In the genomic region with DNA sequence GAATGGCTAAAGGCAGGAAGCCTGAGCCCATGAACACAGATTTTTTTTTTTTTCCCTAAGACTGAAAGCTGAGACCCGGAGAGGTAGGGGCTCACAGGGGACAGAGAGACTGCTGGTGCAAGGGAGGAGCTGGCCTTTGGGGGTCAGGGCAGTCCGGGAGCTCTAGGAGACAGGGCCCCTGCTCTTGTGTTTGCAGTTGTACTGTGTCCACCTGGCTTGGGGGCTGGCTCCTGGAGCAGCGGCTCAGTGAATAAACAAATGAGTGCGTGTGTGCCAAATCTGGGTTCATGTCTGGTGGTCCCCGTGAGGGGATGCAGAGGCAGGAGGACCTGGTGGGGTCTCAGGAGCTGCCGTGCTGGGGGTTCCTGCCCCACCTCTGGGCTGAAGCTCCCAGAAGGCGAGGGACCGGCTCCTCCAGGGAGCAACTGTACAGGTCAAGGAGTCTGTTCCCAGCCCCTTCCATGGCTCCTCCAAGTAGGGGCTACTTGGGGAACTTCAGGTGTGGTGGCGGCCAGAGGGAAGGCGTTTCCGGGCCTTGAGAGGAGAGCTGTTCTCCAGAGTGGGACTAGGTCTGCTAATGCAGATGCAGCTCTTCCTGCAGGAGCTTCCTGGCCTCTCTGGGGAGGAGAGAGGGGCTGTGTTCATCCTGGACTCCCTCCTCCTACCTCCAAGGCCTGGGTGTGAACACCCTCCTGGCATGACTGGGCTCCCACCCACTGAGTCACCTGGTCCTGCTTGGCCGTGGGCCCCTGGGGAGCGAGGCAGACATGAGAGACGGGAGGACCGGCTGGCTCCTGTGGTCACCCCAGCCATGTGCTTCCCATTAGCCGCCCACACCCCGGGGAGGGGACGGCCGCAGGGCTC, we compare ENCODE assay signal across 1 cellular context.
TF ChIP-seq lines count a peak whose summit lies in the region.

No MANE protein-coding gene starts in this region.

TF ChIP-seq in WTC11, 78 proteins besides CTCF, POLR2A, EP300 and RAD21 (continued from another document):
- TF ChIP-seq, protein P1, sequence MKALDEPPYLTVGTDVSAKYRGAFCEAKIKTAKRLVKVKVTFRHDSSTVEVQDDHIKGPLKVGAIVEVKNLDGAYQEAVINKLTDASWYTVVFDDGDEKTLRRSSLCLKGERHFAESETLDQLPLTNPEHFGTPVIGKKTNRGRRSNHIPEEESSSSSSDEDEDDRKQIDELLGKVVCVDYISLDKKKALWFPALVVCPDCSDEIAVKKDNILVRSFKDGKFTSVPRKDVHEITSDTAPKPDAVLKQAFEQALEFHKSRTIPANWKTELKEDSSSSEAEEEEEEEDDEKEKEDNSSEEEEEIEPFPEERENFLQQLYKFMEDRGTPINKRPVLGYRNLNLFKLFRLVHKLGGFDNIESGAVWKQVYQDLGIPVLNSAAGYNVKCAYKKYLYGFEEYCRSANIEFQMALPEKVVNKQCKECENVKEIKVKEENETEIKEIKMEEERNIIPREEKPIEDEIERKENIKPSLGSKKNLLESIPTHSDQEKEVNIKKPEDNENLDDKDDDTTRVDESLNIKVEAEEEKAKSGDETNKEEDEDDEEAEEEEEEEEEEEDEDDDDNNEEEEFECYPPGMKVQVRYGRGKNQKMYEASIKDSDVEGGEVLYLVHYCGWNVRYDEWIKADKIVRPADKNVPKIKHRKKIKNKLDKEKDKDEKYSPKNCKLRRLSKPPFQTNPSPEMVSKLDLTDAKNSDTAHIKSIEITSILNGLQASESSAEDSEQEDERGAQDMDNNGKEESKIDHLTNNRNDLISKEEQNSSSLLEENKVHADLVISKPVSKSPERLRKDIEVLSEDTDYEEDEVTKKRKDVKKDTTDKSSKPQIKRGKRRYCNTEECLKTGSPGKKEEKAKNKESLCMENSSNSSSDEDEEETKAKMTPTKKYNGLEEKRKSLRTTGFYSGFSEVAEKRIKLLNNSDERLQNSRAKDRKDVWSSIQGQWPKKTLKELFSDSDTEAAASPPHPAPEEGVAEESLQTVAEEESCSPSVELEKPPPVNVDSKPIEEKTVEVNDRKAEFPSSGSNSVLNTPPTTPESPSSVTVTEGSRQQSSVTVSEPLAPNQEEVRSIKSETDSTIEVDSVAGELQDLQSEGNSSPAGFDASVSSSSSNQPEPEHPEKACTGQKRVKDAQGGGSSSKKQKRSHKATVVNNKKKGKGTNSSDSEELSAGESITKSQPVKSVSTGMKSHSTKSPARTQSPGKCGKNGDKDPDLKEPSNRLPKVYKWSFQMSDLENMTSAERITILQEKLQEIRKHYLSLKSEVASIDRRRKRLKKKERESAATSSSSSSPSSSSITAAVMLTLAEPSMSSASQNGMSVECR (CRISPR knock-in tag; IDR thresholded peaks at IDR 0.05; ENCODE audit: borderline replicate concordance) = no peak
- no peak for TF ChIP-seq IRF2 (CRISPR knock-in tag; IDR thresholded peaks at IDR 0.05; ENCODE audit: borderline replicate concordance, low read depth)
- TF ChIP-seq, protein P2, sequence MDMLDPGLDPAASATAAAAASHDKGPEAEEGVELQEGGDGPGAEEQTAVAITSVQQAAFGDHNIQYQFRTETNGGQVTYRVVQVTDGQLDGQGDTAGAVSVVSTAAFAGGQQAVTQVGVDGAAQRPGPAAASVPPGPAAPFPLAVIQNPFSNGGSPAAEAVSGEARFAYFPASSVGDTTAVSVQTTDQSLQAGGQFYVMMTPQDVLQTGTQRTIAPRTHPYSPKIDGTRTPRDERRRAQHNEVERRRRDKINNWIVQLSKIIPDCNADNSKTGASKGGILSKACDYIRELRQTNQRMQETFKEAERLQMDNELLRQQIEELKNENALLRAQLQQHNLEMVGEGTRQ (CRISPR knock-in tag; IDR thresholded peaks at IDR 0.05) = no peak
- TF ChIP-seq TP53 (CRISPR knock-in tag; IDR thresholded peaks at IDR 0.05) = 0 out of 2 replicates have a peak, but pooled peaks have one; percentile 41
- TF ChIP-seq, protein P3, sequence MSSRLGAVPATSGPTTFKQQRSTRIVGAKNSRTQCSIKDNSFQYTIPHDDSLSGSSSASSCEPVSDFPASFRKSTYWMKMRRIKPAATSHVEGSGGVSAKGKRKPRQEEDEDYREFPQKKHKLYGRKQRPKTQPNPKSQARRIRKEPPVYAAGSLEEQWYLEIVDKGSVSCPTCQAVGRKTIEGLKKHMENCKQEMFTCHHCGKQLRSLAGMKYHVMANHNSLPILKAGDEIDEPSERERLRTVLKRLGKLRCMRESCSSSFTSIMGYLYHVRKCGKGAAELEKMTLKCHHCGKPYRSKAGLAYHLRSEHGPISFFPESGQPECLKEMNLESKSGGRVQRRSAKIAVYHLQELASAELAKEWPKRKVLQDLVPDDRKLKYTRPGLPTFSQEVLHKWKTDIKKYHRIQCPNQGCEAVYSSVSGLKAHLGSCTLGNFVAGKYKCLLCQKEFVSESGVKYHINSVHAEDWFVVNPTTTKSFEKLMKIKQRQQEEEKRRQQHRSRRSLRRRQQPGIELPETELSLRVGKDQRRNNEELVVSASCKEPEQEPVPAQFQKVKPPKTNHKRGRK (CRISPR knock-in tag; IDR thresholded peaks at IDR 0.05; ENCODE audit: borderline replicate concordance) = no peak
- TF ChIP-seq, protein P4, sequence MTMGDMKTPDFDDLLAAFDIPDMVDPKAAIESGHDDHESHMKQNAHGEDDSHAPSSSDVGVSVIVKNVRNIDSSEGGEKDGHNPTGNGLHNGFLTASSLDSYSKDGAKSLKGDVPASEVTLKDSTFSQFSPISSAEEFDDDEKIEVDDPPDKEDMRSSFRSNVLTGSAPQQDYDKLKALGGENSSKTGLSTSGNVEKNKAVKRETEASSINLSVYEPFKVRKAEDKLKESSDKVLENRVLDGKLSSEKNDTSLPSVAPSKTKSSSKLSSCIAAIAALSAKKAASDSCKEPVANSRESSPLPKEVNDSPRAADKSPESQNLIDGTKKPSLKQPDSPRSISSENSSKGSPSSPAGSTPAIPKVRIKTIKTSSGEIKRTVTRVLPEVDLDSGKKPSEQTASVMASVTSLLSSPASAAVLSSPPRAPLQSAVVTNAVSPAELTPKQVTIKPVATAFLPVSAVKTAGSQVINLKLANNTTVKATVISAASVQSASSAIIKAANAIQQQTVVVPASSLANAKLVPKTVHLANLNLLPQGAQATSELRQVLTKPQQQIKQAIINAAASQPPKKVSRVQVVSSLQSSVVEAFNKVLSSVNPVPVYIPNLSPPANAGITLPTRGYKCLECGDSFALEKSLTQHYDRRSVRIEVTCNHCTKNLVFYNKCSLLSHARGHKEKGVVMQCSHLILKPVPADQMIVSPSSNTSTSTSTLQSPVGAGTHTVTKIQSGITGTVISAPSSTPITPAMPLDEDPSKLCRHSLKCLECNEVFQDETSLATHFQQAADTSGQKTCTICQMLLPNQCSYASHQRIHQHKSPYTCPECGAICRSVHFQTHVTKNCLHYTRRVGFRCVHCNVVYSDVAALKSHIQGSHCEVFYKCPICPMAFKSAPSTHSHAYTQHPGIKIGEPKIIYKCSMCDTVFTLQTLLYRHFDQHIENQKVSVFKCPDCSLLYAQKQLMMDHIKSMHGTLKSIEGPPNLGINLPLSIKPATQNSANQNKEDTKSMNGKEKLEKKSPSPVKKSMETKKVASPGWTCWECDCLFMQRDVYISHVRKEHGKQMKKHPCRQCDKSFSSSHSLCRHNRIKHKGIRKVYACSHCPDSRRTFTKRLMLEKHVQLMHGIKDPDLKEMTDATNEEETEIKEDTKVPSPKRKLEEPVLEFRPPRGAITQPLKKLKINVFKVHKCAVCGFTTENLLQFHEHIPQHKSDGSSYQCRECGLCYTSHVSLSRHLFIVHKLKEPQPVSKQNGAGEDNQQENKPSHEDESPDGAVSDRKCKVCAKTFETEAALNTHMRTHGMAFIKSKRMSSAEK (CRISPR knock-in tag; IDR thresholded peaks at IDR 0.05; ENCODE audit: borderline replicate concordance) = no peak
- no peak for TF ChIP-seq ZNF219 (CRISPR knock-in tag; IDR thresholded peaks at IDR 0.05; ENCODE audit: borderline replicate concordance)
- TF ChIP-seq FOXK1 (CRISPR knock-in tag; IDR thresholded peaks at IDR 0.05) = no peak
- TF ChIP-seq ZBTB21 (CRISPR knock-in tag; IDR thresholded peaks at IDR 0.05; ENCODE audit: borderline replicate concordance) = 0 out of 2 replicates have a peak, but pooled peaks have one; percentile 22
TF ChIP-seq in WTC11: peak in this region for 4.
